Comparison of ENCODE assay signal across 4 cellular contexts in the genomic region with DNA sequence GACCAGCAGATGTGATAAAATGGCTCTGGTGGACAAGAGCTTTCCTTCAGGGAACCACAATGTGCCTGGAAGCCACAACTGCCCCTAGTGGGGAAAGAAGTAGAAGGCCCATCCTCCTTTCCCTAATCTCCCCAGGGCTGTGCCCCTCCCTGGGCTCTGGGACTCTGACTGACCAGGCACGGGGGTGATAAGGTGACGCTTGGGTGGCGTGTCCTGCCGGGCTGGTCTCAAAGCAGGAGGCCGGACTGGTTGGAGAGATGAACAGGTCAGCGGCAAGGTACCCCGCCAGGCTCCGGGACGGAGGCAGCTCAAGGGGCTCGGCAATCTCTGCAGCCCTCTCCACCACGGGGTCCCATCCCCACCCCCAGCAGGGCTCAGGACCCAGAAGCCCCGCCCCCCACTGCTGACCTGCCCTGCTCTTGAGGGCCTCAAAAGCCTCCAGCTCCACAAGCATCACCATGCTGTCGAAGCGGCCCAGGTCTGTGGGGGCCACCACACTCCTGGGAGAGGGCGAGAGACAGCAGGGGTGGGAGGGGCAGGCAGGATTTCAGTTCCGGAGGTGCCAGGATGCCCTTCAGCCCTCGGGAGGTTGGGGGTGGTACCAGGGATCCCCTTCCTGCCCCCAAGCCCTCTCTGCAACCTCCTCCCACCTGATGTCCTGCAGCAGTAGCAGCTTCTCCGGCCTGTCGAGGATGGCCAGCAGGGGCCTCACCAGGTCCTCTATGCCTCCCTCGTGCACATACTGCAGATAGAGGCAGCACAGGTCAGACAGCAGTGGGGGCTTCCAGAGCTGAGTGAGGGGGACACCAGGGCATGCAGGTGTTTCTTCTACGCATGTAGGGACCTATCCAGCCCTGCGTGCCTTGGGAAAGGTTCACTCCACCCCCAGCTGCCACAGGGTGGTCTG. TPM values are rescaled to one million over a fixed set of nuclear protein-coding genes. Genes with fewer than 3 reads are reported as not detected.
DNase-seq lines count a peak whose midpoint lies in the region; TF ChIP-seq lines count a peak whose summit lies in the region.

No MANE protein-coding gene starts in this region.

- H3K9me3 ChIP-seq in BE2C = no peaks in the 10 kb centered on the region
- H3K9me3 ChIP-seq in Peyer's patch = no peaks in the 10 kb centered on the region

- TF ChIP-seq CTCF in BE2C (IDR thresholded peaks at IDR 0.05; ENCODE audit: low read depth, low read length) (peak; percentile 48), cardiac fibroblast (IDR thresholded peaks at IDR 0.05; ENCODE audit: low read depth, low read length) (peak; percentile 41), Peyer's patch (IDR thresholded peaks at IDR 0.05) (peak in 2 of 6 experiments; percentile 9 to 18)

- peaks cover 4% of the 10 kb centered on the region; the same call in 1 of the 2 replicates for H3K36me3 ChIP-seq in BE2C
- peaks cover 0 to 6% (median 0%) of the 10 kb centered on the region in 3 donors for H3K36me3 ChIP-seq in Peyer's patch

- H3K27me3 ChIP-seq in BE2C (no peaks in the 10 kb centered on the region), Peyer's patch (no peaks in the 10 kb centered on the region)

- H3K4me3 ChIP-seq in BE2C (ENCODE audit: low read depth, low read length) (no peak overlapping the region), cardiac fibroblast (replicated peaks in 1 of 2; ENCODE audit: low read depth in 2 of 2, low read length in 2 of 2) (no peak overlapping the region), Peyer's patch (no peak overlapping the region)

- H3K27ac ChIP-seq in Peyer's patch = no peak overlapping the region

- H3K4me1 ChIP-seq in BE2C = peaks cover 18% of the 10 kb centered on the region
- H3K4me1 ChIP-seq in Peyer's patch = peaks cover 0 to 32% (median 3%) of the 10 kb centered on the region in 4 donors

- DNase-seq in BE2C (no peak), cardiac fibroblast (ENCODE audit: low read depth in 2 of 2) (peak; percentile 33 to 34), NOMO-1 treated with dmso at 0.1 percent for 144 hours (lab: John Stamatoyannopoulos, UW; ENCODE audit: unreplicated experiment) (no peak), Peyer's patch (no peak)

- TF ChIP-seq POLR2A in Peyer's patch (IDR thresholded peaks at IDR 0.05) = no peak

RNA-seq across cellular contexts. Expression of a gene that starts 12.2 kb away (rescaled TPM):
- polyA plus RNA-seq in BE2C (2012; ENCODE audit: insufficient read depth, insufficient read length, low read depth) = 98.8 TPM
- total RNA-seq in Peyer's patch = 10 to 100 TPM; 28.0 to 57.4 (median 47.1) TPM

RNA-seq across cellular contexts. Expression of a gene that starts 19.2 kb away (rescaled TPM):
- 9.7 TPM for polyA plus RNA-seq in BE2C (2012; ENCODE audit: insufficient read depth, insufficient read length, low read depth)
- total RNA-seq in Peyer's patch = 10 to 100 TPM in 3 of 4 donors, under 1 TPM in 1; 0.83 to 58.7 (median 51.3) TPM

RNA-seq across cellular contexts. Expression of a gene that starts 19.3 kb away (rescaled TPM):
- polyA plus RNA-seq in BE2C (2012; ENCODE audit: insufficient read depth, insufficient read length, low read depth) = 31.7 TPM
- total RNA-seq in Peyer's patch = 100 to 1,000 TPM; 165 to 772 (median 494) TPM

RNA-seq across cellular contexts. Expression of a gene that starts 24.4 kb away (rescaled TPM):
- polyA plus RNA-seq in BE2C (2012; ENCODE audit: insufficient read depth, insufficient read length, low read depth) = 96.5 TPM
- total RNA-seq in Peyer's patch = 10 to 100 TPM in 1 of 4 donors, 1 to 10 TPM in 3; 3.8 to 18.2 (median 4.4) TPM

RNA-seq across cellular contexts. Expression of a gene that starts 24.5 kb away (rescaled TPM):
- polyA plus RNA-seq in BE2C (2012; ENCODE audit: insufficient read depth, insufficient read length, low read depth) = 250 TPM
- 10 to 100 TPM; 40.5 to 85.5 (median 61.7) TPM for total RNA-seq in Peyer's patch

Comparison
In these comparisons a context has a peak if more than half of its experiments do, and no peak if none do; other contexts are left out.
1. DNase-seq: peak in cardiac fibroblast (2 of 2); none in BE2C (single experiment), NOMO-1 treated with dmso at 0.1 percent for 144 hours (single experiment) and Peyer's patch (0 of 3).